In the genomic region with DNA sequence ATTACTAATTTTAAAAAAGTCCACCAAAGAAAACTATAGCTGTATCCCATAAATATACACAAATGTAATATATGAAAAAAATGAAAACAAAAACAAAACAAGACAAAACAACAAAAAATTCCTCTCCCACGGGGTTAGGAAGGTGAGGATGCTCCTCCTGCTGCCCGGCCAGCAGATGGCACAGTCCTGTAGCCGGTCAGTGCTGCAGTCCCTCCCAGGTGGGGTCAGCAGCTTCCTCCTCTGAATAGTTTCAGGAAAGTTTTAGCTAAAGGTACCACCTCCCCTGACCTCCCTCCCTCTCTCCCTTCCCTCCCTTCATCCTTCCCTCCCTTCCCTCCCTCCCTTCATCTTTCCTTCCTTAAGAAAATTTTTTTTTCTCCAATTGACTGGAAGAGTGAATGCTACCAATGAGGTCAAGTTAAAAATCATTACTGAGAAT, we compare ENCODE assay signal across 1 cellular context.
TF ChIP-seq lines count a peak whose summit lies in the region.

No MANE protein-coding gene starts in this region.

TF ChIP-seq in HEK293, 187 proteins besides CTCF, POLR2A, EP300 and RAD21 (continued from another document and continues in another):
- TF ChIP-seq ZNF600 (tag by site-specific recombination; IDR thresholded peaks at IDR 0.05) = 0 out of 2 replicates have a peak, but pooled peaks have one; percentile 23
- TF ChIP-seq, protein P1, sequence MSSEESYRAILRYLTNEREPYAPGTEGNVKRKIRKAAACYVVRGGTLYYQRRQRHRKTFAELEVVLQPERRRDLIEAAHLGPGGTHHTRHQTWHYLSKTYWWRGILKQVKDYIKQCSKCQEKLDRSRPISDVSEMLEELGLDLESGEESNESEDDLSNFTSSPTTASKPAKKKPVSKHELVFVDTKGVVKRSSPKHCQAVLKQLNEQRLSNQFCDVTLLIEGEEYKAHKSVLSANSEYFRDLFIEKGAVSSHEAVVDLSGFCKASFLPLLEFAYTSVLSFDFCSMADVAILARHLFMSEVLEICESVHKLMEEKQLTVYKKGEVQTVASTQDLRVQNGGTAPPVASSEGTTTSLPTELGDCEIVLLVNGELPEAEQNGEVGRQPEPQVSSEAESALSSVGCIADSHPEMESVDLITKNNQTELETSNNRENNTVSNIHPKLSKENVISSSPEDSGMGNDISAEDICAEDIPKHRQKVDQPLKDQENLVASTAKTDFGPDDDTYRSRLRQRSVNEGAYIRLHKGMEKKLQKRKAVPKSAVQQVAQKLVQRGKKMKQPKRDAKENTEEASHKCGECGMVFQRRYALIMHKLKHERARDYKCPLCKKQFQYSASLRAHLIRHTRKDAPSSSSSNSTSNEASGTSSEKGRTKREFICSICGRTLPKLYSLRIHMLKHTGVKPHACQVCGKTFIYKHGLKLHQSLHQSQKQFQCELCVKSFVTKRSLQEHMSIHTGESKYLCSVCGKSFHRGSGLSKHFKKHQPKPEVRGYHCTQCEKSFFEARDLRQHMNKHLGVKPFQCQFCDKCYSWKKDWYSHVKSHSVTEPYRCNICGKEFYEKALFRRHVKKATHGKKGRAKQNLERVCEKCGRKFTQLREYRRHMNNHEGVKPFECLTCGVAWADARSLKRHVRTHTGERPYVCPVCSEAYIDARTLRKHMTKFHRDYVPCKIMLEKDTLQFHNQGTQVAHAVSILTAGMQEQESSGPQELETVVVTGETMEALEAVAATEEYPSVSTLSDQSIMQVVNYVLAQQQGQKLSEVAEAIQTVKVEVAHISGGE (tag by site-specific recombination; conservative IDR thresholded peaks at IDR 0.05; ENCODE audit: low read depth) = no peak
- no peak for TF ChIP-seq ZNF292 (tag by site-specific recombination; IDR thresholded peaks at IDR 0.05; ENCODE audit: borderline replicate concordance, low read depth)
- TF ChIP-seq ZNF48 (tag by site-specific recombination; IDR thresholded peaks at IDR 0.05) = no peak
- TF ChIP-seq GLI2 (tag by site-specific recombination; IDR thresholded peaks at IDR 0.05; ENCODE audit: borderline replicate concordance, low read depth) = no peak
- no peak for TF ChIP-seq ZSCAN23 (tag by site-specific recombination; IDR thresholded peaks at IDR 0.05)
- TF ChIP-seq, protein P2, sequence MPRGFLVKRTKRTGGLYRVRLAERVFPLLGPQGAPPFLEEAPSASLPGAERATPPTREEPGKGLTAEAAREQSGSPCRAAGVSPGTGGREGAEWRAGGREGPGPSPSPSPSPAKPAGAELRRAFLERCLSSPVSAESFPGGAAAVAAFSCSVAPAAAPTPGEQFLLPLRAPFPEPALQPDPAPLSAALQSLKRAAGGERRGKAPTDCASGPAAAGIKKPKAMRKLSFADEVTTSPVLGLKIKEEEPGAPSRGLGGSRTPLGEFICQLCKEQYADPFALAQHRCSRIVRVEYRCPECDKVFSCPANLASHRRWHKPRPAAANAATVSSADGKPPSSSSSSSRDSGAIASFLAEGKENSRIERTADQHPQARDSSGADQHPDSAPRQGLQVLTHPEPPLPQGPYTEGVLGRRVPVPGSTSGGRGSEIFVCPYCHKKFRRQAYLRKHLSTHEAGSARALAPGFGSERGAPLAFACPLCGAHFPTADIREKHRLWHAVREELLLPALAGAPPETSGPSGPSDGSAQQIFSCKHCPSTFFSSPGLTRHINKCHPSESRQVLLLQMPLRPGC (tag by site-specific recombination; IDR thresholded peaks at IDR 0.05) = no peak
- TF ChIP-seq ZNF660 (tag by site-specific recombination; IDR thresholded peaks at IDR 0.05) = no peak
- TF ChIP-seq ZNF112 (tag by site-specific recombination; IDR thresholded peaks at IDR 0.05) = no peak
- TF ChIP-seq HOXC10 (CRISPR knock-in tag; IDR thresholded peaks at IDR 0.05) = no peak
- TF ChIP-seq, protein P3, sequence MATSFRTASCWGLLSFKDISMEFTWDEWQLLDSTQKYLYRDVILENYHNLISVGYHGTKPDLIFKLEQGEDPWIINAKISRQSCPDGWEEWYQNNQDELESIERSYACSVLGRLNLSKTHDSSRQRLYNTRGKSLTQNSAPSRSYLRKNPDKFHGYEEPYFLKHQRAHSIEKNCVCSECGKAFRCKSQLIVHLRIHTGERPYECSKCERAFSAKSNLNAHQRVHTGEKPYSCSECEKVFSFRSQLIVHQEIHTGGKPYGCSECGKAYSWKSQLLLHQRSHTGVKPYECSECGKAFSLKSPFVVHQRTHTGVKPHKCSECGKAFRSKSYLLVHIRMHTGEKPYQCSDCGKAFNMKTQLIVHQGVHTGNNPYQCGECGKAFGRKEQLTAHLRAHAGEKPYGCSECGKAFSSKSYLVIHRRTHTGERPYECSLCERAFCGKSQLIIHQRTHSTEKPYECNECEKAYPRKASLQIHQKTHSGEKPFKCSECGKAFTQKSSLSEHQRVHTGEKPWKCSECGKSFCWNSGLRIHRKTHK (tag by site-specific recombination; IDR thresholded peaks at IDR 0.05) = no peak
- no peak for TF ChIP-seq ZNF146 (tag by site-specific recombination; IDR thresholded peaks at IDR 0.05)
- TF ChIP-seq, protein P4, sequence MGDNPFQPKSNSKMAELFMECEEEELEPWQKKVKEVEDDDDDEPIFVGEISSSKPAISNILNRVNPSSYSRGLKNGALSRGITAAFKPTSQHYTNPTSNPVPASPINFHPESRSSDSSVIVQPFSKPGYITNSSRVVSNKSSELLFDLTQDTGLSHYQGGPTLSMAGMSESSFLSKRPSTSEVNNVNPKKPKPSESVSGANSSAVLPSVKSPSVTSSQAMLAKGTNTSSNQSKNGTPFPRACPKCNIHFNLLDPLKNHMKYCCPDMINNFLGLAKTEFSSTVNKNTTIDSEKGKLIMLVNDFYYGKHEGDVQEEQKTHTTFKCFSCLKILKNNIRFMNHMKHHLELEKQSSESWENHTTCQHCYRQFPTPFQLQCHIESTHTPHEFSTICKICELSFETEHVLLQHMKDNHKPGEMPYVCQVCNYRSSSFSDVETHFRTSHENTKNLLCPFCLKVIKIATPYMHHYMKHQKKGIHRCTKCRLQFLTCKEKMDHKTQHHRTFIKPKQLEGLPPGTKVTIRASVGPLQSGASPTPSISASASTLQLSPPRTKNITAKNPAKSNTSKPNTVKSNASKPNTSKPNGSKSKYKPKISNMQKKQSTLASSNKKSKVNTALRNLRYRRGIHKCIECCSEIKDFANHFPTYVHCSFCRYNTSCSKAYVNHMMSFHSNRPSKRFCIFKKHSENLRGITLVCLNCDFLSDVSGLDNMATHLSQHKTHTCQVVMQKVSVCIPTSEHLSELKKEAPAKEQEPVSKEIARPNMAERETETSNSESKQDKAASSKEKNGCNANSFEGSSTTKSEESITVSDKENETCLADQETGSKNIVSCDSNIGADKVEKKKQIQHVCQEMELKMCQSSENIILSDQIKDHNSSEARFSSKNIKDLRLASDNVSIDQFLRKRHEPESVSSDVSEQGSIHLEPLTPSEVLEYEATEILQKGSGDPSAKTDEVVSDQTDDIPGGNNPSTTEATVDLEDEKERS (tag by site-specific recombination; IDR thresholded peaks at IDR 0.05) = no peak
- TF ChIP-seq ZNF621 (tag by site-specific recombination; IDR thresholded peaks at IDR 0.05) = no peak
- TF ChIP-seq, protein P5, sequence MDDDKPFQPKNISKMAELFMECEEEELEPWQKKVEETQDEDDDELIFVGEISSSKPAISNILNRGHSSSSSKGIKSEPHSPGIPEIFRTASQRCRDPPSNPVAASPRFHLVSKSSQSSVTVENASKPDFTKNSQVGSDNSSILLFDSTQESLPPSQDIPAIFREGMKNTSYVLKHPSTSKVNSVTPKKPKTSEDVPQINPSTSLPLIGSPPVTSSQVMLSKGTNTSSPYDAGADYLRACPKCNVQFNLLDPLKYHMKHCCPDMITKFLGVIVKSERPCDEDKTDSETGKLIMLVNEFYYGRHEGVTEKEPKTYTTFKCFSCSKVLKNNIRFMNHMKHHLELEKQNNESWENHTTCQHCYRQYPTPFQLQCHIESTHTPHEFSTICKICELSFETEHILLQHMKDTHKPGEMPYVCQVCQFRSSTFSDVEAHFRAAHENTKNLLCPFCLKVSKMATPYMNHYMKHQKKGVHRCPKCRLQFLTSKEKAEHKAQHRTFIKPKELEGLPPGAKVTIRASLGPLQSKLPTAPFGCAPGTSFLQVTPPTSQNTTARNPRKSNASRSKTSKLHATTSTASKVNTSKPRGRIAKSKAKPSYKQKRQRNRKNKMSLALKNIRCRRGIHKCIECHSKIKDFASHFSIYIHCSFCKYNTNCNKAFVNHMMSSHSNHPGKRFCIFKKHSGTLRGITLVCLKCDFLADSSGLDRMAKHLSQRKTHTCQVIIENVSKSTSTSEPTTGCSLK (tag by site-specific recombination; IDR thresholded peaks at IDR 0.05) = no peak
- TF ChIP-seq ZNF610 (tag by site-specific recombination; IDR thresholded peaks at IDR 0.05; ENCODE audit: borderline replicate concordance) = no peak
- TF ChIP-seq ZSCAN30 (tag by site-specific recombination; IDR thresholded peaks at IDR 0.05) = peak; percentile 43; the same call in 1 of the 2 replicates
- TF ChIP-seq ZNF791 (tag by site-specific recombination; IDR thresholded peaks at IDR 0.05) = no peak
- TF ChIP-seq, protein P6, sequence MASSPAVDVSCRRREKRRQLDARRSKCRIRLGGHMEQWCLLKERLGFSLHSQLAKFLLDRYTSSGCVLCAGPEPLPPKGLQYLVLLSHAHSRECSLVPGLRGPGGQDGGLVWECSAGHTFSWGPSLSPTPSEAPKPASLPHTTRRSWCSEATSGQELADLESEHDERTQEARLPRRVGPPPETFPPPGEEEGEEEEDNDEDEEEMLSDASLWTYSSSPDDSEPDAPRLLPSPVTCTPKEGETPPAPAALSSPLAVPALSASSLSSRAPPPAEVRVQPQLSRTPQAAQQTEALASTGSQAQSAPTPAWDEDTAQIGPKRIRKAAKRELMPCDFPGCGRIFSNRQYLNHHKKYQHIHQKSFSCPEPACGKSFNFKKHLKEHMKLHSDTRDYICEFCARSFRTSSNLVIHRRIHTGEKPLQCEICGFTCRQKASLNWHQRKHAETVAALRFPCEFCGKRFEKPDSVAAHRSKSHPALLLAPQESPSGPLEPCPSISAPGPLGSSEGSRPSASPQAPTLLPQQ (tag by site-specific recombination; IDR thresholded peaks at IDR 0.05) = 0 out of 2 replicates have a peak, but pooled peaks have one; percentile 35
- TF ChIP-seq, protein P7, sequence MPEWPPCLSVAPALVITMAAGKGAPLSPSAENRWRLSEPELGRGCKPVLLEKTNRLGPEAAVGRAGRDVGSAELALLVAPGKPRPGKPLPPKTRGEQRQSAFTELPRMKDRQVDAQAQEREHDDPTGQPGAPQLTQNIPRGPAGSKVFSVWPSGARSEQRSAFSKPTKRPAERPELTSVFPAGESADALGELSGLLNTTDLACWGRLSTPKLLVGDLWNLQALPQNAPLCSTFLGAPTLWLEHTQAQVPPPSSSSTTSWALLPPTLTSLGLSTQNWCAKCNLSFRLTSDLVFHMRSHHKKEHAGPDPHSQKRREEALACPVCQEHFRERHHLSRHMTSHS (tag by site-specific recombination; IDR thresholded peaks at IDR 0.05) = no peak
- TF ChIP-seq, protein P8, sequence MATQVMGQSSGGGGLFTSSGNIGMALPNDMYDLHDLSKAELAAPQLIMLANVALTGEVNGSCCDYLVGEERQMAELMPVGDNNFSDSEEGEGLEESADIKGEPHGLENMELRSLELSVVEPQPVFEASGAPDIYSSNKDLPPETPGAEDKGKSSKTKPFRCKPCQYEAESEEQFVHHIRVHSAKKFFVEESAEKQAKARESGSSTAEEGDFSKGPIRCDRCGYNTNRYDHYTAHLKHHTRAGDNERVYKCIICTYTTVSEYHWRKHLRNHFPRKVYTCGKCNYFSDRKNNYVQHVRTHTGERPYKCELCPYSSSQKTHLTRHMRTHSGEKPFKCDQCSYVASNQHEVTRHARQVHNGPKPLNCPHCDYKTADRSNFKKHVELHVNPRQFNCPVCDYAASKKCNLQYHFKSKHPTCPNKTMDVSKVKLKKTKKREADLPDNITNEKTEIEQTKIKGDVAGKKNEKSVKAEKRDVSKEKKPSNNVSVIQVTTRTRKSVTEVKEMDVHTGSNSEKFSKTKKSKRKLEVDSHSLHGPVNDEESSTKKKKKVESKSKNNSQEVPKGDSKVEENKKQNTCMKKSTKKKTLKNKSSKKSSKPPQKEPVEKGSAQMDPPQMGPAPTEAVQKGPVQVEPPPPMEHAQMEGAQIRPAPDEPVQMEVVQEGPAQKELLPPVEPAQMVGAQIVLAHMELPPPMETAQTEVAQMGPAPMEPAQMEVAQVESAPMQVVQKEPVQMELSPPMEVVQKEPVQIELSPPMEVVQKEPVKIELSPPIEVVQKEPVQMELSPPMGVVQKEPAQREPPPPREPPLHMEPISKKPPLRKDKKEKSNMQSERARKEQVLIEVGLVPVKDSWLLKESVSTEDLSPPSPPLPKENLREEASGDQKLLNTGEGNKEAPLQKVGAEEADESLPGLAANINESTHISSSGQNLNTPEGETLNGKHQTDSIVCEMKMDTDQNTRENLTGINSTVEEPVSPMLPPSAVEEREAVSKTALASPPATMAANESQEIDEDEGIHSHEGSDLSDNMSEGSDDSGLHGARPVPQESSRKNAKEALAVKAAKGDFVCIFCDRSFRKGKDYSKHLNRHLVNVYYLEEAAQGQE (tag by site-specific recombination; IDR thresholded peaks at IDR 0.05) = no peak
- TF ChIP-seq ZNF571 (tag by site-specific recombination; IDR thresholded peaks at IDR 0.05) = no peak
- TF ChIP-seq KLF10 (tag by site-specific recombination; IDR thresholded peaks at IDR 0.05) = no peak
- 0 out of 2 replicates have a peak, but pooled peaks have one; percentile 15 for TF ChIP-seq WT1 (tag by site-specific recombination; IDR thresholded peaks at IDR 0.05)
- TF ChIP-seq ZFP37 (tag by site-specific recombination; IDR thresholded peaks at IDR 0.05) = peak; percentile 55; the same call in 1 of the 2 replicates
- no peak for TF ChIP-seq ZNF19 (tag by site-specific recombination; IDR thresholded peaks at IDR 0.05; ENCODE audit: low read depth)
- TF ChIP-seq ZNF133 (tag by site-specific recombination; IDR thresholded peaks at IDR 0.05) = no peak
- TF ChIP-seq ZBTB7A (tag by site-specific recombination; IDR thresholded peaks at IDR 0.05; ENCODE audit: low read depth) = no peak
- no peak for TF ChIP-seq ZNF214 (tag by site-specific recombination; IDR thresholded peaks at IDR 0.05; ENCODE audit: borderline replicate concordance)
- TF ChIP-seq, protein P9, sequence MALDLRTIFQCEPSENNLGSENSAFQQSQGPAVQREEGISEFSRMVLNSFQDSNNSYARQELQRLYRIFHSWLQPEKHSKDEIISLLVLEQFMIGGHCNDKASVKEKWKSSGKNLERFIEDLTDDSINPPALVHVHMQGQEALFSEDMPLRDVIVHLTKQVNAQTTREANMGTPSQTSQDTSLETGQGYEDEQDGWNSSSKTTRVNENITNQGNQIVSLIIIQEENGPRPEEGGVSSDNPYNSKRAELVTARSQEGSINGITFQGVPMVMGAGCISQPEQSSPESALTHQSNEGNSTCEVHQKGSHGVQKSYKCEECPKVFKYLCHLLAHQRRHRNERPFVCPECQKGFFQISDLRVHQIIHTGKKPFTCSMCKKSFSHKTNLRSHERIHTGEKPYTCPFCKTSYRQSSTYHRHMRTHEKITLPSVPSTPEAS (tag by site-specific recombination; IDR thresholded peaks at IDR 0.05) = no peak
- TF ChIP-seq ZNF777 (tag by site-specific recombination; IDR thresholded peaks at IDR 0.05; ENCODE audit: borderline replicate concordance) = no peak
- peak; percentile 82; the same call in 1 of the 2 replicates for TF ChIP-seq ZNF366 (tag by site-specific recombination; conservative IDR thresholded peaks at IDR 0.05)
